In genomic region chr18:49160075-49160930, GRCh38 we compare ENCODE assay signal across 1 cellular context.
TF ChIP-seq lines count a peak whose summit lies in the region.

No MANE protein-coding gene starts in this region.

TF ChIP-seq in IMR-90, 13 proteins besides CTCF, POLR2A, EP300 and RAD21 (continued from another document):
- TF ChIP-seq ELK1 (IDR thresholded peaks at IDR 0.05; ENCODE audit: borderline replicate concordance, low read depth, low read length) (no peak), RCOR1 (IDR thresholded peaks at IDR 0.05; ENCODE audit: insufficient replicate concordance, low read length) (no peak), CEBPB (IDR thresholded peaks at IDR 0.05; ENCODE audit: low read depth, low read length) (no peak), MXI1 (IDR thresholded peaks at IDR 0.05; ENCODE audit: borderline replicate concordance, low read depth, low read length) (no peak), SMC3 (IDR thresholded peaks at IDR 0.05; ENCODE audit: low read depth, low read length) (no peak)
TF ChIP-seq in IMR-90: peak in this region for 0.
